In genomic region chr11:127461575-127462344, GRCh38 we compare ENCODE assay signal across 32 cellular contexts.
"Had no signal": no experiment of that assay in that cellular context is flagged by ENCODE, and none has a peak within 500 bp of the region (broad histone marks: within the 10 kb centered on the region; RNA-seq: fewer than 3 reads in every experiment).

No MANE protein-coding gene starts in this region.

- H3K27ac ChIP-seq: ascending aorta, brain microvascular endothelial cell, epithelial cell of prostate, esophagus squamous epithelium, gastroesophageal sphincter, heart right ventricle, WERI-Rb-1 had no signal

- H3K27ac Mint-ChIP-seq: activated CD4-positive, alpha-beta memory T cell treated with anti-CD3 and anti-CD28 coated beads for 36 hours; activated CD4-positive, alpha-beta T cell treated with anti-CD3 and anti-CD28 coated beads for 36 hours; activated CD4-positive, alpha-beta T cell treated with anti-CD3 and anti-CD28 coated beads, Interleukin-2, amount 10 ng/mL, durations not matched to agents 24 days and 14 days; activated CD8-positive, alpha-beta memory T cell treated with anti-CD3 and anti-CD28 coated beads, Interleukin-2, amount 10 ng/mL, durations not matched to agents 7 days and 5 days; activated CD8-positive, alpha-beta T cell treated with anti-CD3 and anti-CD28 coated beads, Interleukin-2, amount 10 ng/mL, durations not matched to agents 7 days and 5 days; activated naive CD4-positive, alpha-beta T cell treated with anti-CD3 and anti-CD28 coated beads, Interleukin-2, amount 10 ng/mL, durations not matched to agents 7 days and 5 days; activated naive CD4-positive, alpha-beta T cell treated with anti-CD3 and anti-CD28 coated beads, Interleukin-2, amount 50 U/mL, for 72 hours; activated naive CD8-positive, alpha-beta T cell treated with anti-CD3 and anti-CD28 coated beads, Interleukin-2, amount 10 ng/mL, durations not matched to agents 7 days and 5 days; activated T-helper 1 cell treated with anti-CD3 and anti-CD28 coated beads, Interleukin-12 subunit alpha, Interleukin-12 subunit beta, Interleukin-2, Interleukin-4 antibody, amounts not matched to agents 30 ng/mL and 10 ng/mL and 1 ng/mL, durations not matched to agents 14 hours and 24 hours and 36 hours; effector memory CD8-positive, alpha-beta T cell; T-cell; T-helper 1 cell treated with Interleukin-12 subunit alpha and Interleukin-12 subunit beta and Interleukin-4 antibody, amounts not matched to agents 30 μg/mL and 1 μg/mL, for 36 hours had no signal

- H3K36me3 ChIP-seq: ascending aorta, brain microvascular endothelial cell, esophagus squamous epithelium, gastroesophageal sphincter, heart right ventricle, WERI-Rb-1 had no signal

- H3K27me3 ChIP-seq: ascending aorta, brain microvascular endothelial cell, esophagus squamous epithelium, gastroesophageal sphincter had no signal

- H3K27me3 Mint-ChIP-seq: activated CD4-positive, alpha-beta memory T cell treated with anti-CD3 and anti-CD28 coated beads for 36 hours; activated CD4-positive, alpha-beta T cell treated with anti-CD3 and anti-CD28 coated beads, Interleukin-2, amount 10 ng/mL, durations not matched to agents 24 days and 14 days; activated CD8-positive, alpha-beta memory T cell treated with anti-CD3 and anti-CD28 coated beads, Interleukin-2, amount 10 ng/mL, durations not matched to agents 7 days and 5 days; activated naive CD4-positive, alpha-beta T cell treated with anti-CD3 and anti-CD28 coated beads, Interleukin-2, amount 10 ng/mL, durations not matched to agents 7 days and 5 days; effector memory CD8-positive, alpha-beta T cell; T-cell had no signal

- H3K4me3 Mint-ChIP-seq: activated CD4-positive, alpha-beta memory T cell treated with anti-CD3 and anti-CD28 coated beads for 36 hours; activated CD4-positive, alpha-beta T cell treated with anti-CD3 and anti-CD28 coated beads for 36 hours; activated CD4-positive, alpha-beta T cell treated with anti-CD3 and anti-CD28 coated beads, Interleukin-2, amount 10 ng/mL, durations not matched to agents 24 days and 14 days; activated CD8-positive, alpha-beta memory T cell treated with anti-CD3 and anti-CD28 coated beads, Interleukin-2, amount 10 ng/mL, durations not matched to agents 7 days and 5 days; activated CD8-positive, alpha-beta T cell treated with anti-CD3 and anti-CD28 coated beads, Interleukin-2, amount 10 ng/mL, durations not matched to agents 7 days and 5 days; activated naive CD4-positive, alpha-beta T cell treated with anti-CD3 and anti-CD28 coated beads, Interleukin-2, amount 10 ng/mL, durations not matched to agents 7 days and 5 days; activated naive CD8-positive, alpha-beta T cell treated with anti-CD3 and anti-CD28 coated beads, Interleukin-2, amount 10 ng/mL, durations not matched to agents 7 days and 5 days; activated T-helper 1 cell treated with anti-CD3 and anti-CD28 coated beads, Interleukin-12 subunit alpha, Interleukin-12 subunit beta, Interleukin-2, Interleukin-4 antibody, amounts not matched to agents 30 ng/mL and 10 ng/mL and 1 ng/mL, durations not matched to agents 14 hours and 24 hours and 36 hours; effector memory CD8-positive, alpha-beta T cell; T-cell; T-helper 1 cell treated with Interleukin-12 subunit alpha and Interleukin-12 subunit beta and Interleukin-4 antibody, amounts not matched to agents 30 μg/mL and 1 μg/mL, for 36 hours had no signal

- DNase-seq: activated CD4-positive, alpha-beta memory T cell treated with anti-CD3 and anti-CD28 coated beads for 36 hours; activated CD4-positive, alpha-beta T cell treated with anti-CD3 and anti-CD28 coated beads for 36 hours; activated CD4-positive, alpha-beta T cell treated with anti-CD3 and anti-CD28 coated beads, Interleukin-2, amount 10 ng/mL, durations not matched to agents 24 days and 14 days; activated CD4-positive, CD25-positive, alpha-beta regulatory T cell; activated CD4-positive, CD25-positive, alpha-beta regulatory T cell treated with anti-CD3 and anti-CD28 coated beads, Interleukin-2, amount 50 U/mL, for 72 hours; activated CD8-positive, alpha-beta memory T cell treated with anti-CD3 and anti-CD28 coated beads, Interleukin-2, amount 10 ng/mL, durations not matched to agents 7 days and 5 days; activated CD8-positive, alpha-beta memory T cell treated with anti-CD3 and anti-CD28 coated beads, Interleukin-2, amount 50 U/mL, for 4 hours; activated CD8-positive, alpha-beta T cell treated with anti-CD3 and anti-CD28 coated beads, Interleukin-2, amount 10 ng/mL, durations not matched to agents 7 days and 5 days; activated gamma-delta T cell; activated naive CD4-positive, alpha-beta T cell; activated naive CD4-positive, alpha-beta T cell treated with anti-CD3 and anti-CD28 coated beads, Interleukin-2, amount 10 ng/mL, durations not matched to agents 7 days and 5 days; activated naive CD8-positive, alpha-beta T cell treated with anti-CD3 and anti-CD28 coated beads, Interleukin-2, amount 10 ng/mL, durations not matched to agents 7 days and 5 days; activated T-cell treated with anti-CD3 and anti-CD28 coated beads, Interleukin-2, amount 50 U/mL, for 1 hour; activated T-cell treated with anti-CD3 and anti-CD28 coated beads, Interleukin-2, amount 50 U/mL, for 48 hours; brain microvascular endothelial cell; caudate nucleus; cortex of kidney; dermis blood vessel endothelial cell; effector CD4-positive, alpha-beta T cell; effector memory CD8-positive, alpha-beta T cell; esophagus squamous epithelium; foreskin melanocyte; heart right ventricle; T-cell; T1000; WERI-Rb-1 had no signal

- H3K4me3 ChIP-seq: ascending aorta, esophagus squamous epithelium, gastroesophageal sphincter, heart right ventricle had no signal

- ATAC-seq: activated CD4-positive, alpha-beta T cell treated with anti-CD3 and anti-CD28 coated beads for 36 hours; activated CD8-positive, alpha-beta memory T cell treated with anti-CD3 and anti-CD28 coated beads, Interleukin-2, amount 10 ng/mL, durations not matched to agents 7 days and 5 days; activated CD8-positive, alpha-beta T cell treated with anti-CD3 and anti-CD28 coated beads, Interleukin-2, amount 10 ng/mL, durations not matched to agents 7 days and 5 days; activated naive CD4-positive, alpha-beta T cell treated with anti-CD3 and anti-CD28 coated beads, Interleukin-2, amount 50 U/mL, for 72 hours; effector memory CD8-positive, alpha-beta T cell; gastroesophageal sphincter; heart right ventricle; T-cell had no signal

- H3K4me1 Mint-ChIP-seq: activated CD4-positive, alpha-beta T cell treated with anti-CD3 and anti-CD28 coated beads for 36 hours; activated CD4-positive, alpha-beta T cell treated with anti-CD3 and anti-CD28 coated beads, Interleukin-2, amount 10 ng/mL, durations not matched to agents 24 days and 14 days; activated CD8-positive, alpha-beta memory T cell treated with anti-CD3 and anti-CD28 coated beads, Interleukin-2, amount 10 ng/mL, durations not matched to agents 7 days and 5 days; activated naive CD4-positive, alpha-beta T cell treated with anti-CD3 and anti-CD28 coated beads, Interleukin-2, amount 10 ng/mL, durations not matched to agents 7 days and 5 days; activated naive CD8-positive, alpha-beta T cell treated with anti-CD3 and anti-CD28 coated beads, Interleukin-2, amount 10 ng/mL, durations not matched to agents 7 days and 5 days; T-cell had no signal

- H3K36me3 Mint-ChIP-seq: activated CD4-positive, alpha-beta memory T cell treated with anti-CD3 and anti-CD28 coated beads for 36 hours; activated CD8-positive, alpha-beta memory T cell treated with anti-CD3 and anti-CD28 coated beads, Interleukin-2, amount 10 ng/mL, durations not matched to agents 7 days and 5 days; activated naive CD4-positive, alpha-beta T cell treated with anti-CD3 and anti-CD28 coated beads, Interleukin-2, amount 10 ng/mL, durations not matched to agents 7 days and 5 days; activated naive CD4-positive, alpha-beta T cell treated with anti-CD3 and anti-CD28 coated beads, Interleukin-2, amount 50 U/mL, for 72 hours; activated naive CD8-positive, alpha-beta T cell treated with anti-CD3 and anti-CD28 coated beads, Interleukin-2, amount 10 ng/mL, durations not matched to agents 7 days and 5 days; T-cell had no signal

- H3K4me1 ChIP-seq: ascending aorta, esophagus squamous epithelium, gastroesophageal sphincter, heart right ventricle had no signal

- H3K9me3 Mint-ChIP-seq: activated CD4-positive, alpha-beta memory T cell treated with anti-CD3 and anti-CD28 coated beads for 36 hours; activated CD4-positive, alpha-beta T cell treated with anti-CD3 and anti-CD28 coated beads, Interleukin-2, amount 10 ng/mL, durations not matched to agents 24 days and 14 days; activated naive CD4-positive, alpha-beta T cell treated with anti-CD3 and anti-CD28 coated beads, Interleukin-2, amount 10 ng/mL, durations not matched to agents 7 days and 5 days; activated naive CD4-positive, alpha-beta T cell treated with anti-CD3 and anti-CD28 coated beads, Interleukin-2, amount 50 U/mL, for 72 hours; activated naive CD8-positive, alpha-beta T cell treated with anti-CD3 and anti-CD28 coated beads, Interleukin-2, amount 10 ng/mL, durations not matched to agents 7 days and 5 days; activated T-helper 1 cell treated with anti-CD3 and anti-CD28 coated beads, Interleukin-12 subunit alpha, Interleukin-12 subunit beta, Interleukin-2, Interleukin-4 antibody, amounts not matched to agents 30 ng/mL and 10 ng/mL and 1 ng/mL, durations not matched to agents 14 hours and 24 hours and 36 hours; T-cell; T-helper 1 cell treated with Interleukin-12 subunit alpha and Interleukin-12 subunit beta and Interleukin-4 antibody, amounts not matched to agents 30 μg/mL and 1 μg/mL, for 36 hours had no signal
